ENCODE assay signal across 8 cellular contexts in genomic region chr20:64064145-64064698, GRCh38. TPM values are rescaled to one million over a fixed set of nuclear protein-coding genes. Genes with fewer than 3 reads are reported as not detected.
A peak's percentile ranks its signal among the peaks of the same experiment; 100 is the strongest.
DNase-seq lines count a peak whose midpoint lies in the region; ATAC-seq and TF ChIP-seq lines count a peak whose summit lies in the region.

No MANE protein-coding gene starts in this region.

- no peak for TF ChIP-seq POLR2A in body of pancreas (IDR thresholded peaks at IDR 0.05)
- no peak for TF ChIP-seq POLR2A in lower leg skin (IDR thresholded peaks at IDR 0.05)

- TF ChIP-seq CTCF in body of pancreas (IDR thresholded peaks at IDR 0.05) (no peak), lower leg skin (IDR thresholded peaks at IDR 0.05) (no peak)

- DNase-seq in AG08395 (ENCODE audit: low spot score) = peak; percentile 88
- peak in 3 of 4 donors; percentile 45 to 66 (median 48) for DNase-seq in body of pancreas
- no peak for DNase-seq in dedifferentiated amniotic fluid mesenchymal stem cell (ENCODE audit: extremely low spot score)
- DNase-seq in mucosa of gallbladder (ENCODE audit: low spot score) = no peak
- DNase-seq in lower leg skin (ENCODE audit: low spot score in 2 of 2) = no peak

- peak overlapping the region; percentile 92 for H3K4me3 ChIP-seq in HUES6 (ENCODE audit: low read depth, low read length)
- no peak overlapping the region for H3K4me3 ChIP-seq in body of pancreas
- H3K4me3 ChIP-seq in muscle layer of colon (ENCODE audit: low read depth in 1 of 2, low read length in 2 of 2) = peak overlapping the region in 1 of 2 donors; percentile 78
- no peak overlapping the region for H3K4me3 ChIP-seq in lower leg skin (ENCODE audit: low read depth, poor library complexity, severe bottlenecking)

- no peak for ATAC-seq in body of pancreas
- ATAC-seq in HG02678 (IDR thresholded peaks at IDR 0.05; ENCODE audit: unreplicated experiment) = no peak

- no peak overlapping the region for H3K27ac ChIP-seq in HUES6 (ENCODE audit: low read depth, low read length)
- no peak overlapping the region for H3K27ac ChIP-seq in body of pancreas
- peak overlapping the region; percentile 84 for H3K27ac ChIP-seq in muscle layer of colon (ENCODE audit: low read depth, low read length)

- H3K27me3 ChIP-seq in HUES6 (ENCODE audit: control insufficient read depth, insufficient read depth, low read length) (no peaks in the 10 kb centered on the region), body of pancreas (no peaks in the 10 kb centered on the region), muscle layer of colon (ENCODE audit: control insufficient read depth in 1 of 2, insufficient read depth in 2 of 2, low read length in 2 of 2) (no peaks in the 10 kb centered on the region)

- intact Hi-C loops in body of pancreas (cut with DNase I) (no loop called here), lower leg skin (cut with DNase I; ENCODE audit: low total_unique reads) (no loop called here)

- H3K4me1 ChIP-seq in HUES6 (ENCODE audit: control insufficient read depth, insufficient read depth, low read length) (peaks cover 24% of the 10 kb centered on the region), body of pancreas (peaks cover 28% of the 10 kb centered on the region), muscle layer of colon (ENCODE audit: insufficient read depth, low read length) (peaks cover 18% of the 10 kb centered on the region)

- no peaks in the 10 kb centered on the region for H3K36me3 ChIP-seq in HUES6 (ENCODE audit: control insufficient read depth, insufficient read depth, low read length)
- H3K36me3 ChIP-seq in body of pancreas (replicated peaks in 1 of 2; ENCODE audit: insufficient read depth in 1 of 2, low read depth in 2 of 2) = no peaks in the 10 kb centered on the region
- no peaks in the 10 kb centered on the region for H3K36me3 ChIP-seq in muscle layer of colon (ENCODE audit: insufficient read depth, low read length)

- 18 to 38% methylated on average over 3 to 12 of the region's 12 CpGs for WGBS in body of pancreas, 2 donors
- WGBS in lower leg skin, 2 donors = 31% methylated on average over 12 of the region's 12 CpGs

- H3K9ac ChIP-seq in HUES6 (ENCODE audit: low read length) = peak overlapping the region; percentile 4
- H3K9ac ChIP-seq in muscle layer of colon (ENCODE audit: low read length) = peak overlapping the region; percentile 41

- H3K9me3 ChIP-seq in HUES6 (ENCODE audit: control insufficient read depth, insufficient read depth, low read depth, low read length) (no peaks in the 10 kb centered on the region), body of pancreas (no peaks in the 10 kb centered on the region), muscle layer of colon (ENCODE audit: low read length) (no peaks in the 10 kb centered on the region)

RNA-seq across cellular contexts. Expression of gene TCEA2, which starts 1.2 kb away (rescaled TPM):
- total RNA-seq in body of pancreas (10 to 100 TPM; 16.6 to 17.5 TPM), mucosa of gallbladder (64.2 TPM), lower leg skin (10 to 100 TPM; 16.5 to 52.3 (median 22.8) TPM)

RNA-seq across cellular contexts. Expression of gene SOX18, which starts 14.8 kb away (rescaled TPM):
- total RNA-seq in body of pancreas = 10 to 100 TPM in 1 of 2 donors, 1 to 10 TPM in 1; 6.5 to 17.1 TPM
- total RNA-seq in mucosa of gallbladder = 30.1 TPM
- total RNA-seq in lower leg skin = 1 to 10 TPM; 1.1 to 7.3 (median 4.3) TPM

RNA-seq across cellular contexts. Expression of gene RGS19, which starts 15.1 kb away (rescaled TPM):
- total RNA-seq in body of pancreas (10 to 100 TPM in 1 of 2 donors, 1 to 10 TPM in 1; 9.1 to 14.5 TPM), mucosa of gallbladder (18.2 TPM), lower leg skin (10 to 100 TPM; 10.4 to 26.4 (median 16.6) TPM)

RNA-seq across cellular contexts. Expression of gene OPRL1, which starts 15.7 kb away (rescaled TPM):
- total RNA-seq in body of pancreas = 1 to 10 TPM; 1.0 to 2.6 TPM
- total RNA-seq in mucosa of gallbladder = 1.7 TPM
- under 1 TPM; 0.15 to 0.88 (median 0.28) TPM for total RNA-seq in lower leg skin

RNA-seq across cellular contexts. Expression of gene LKAAEAR1, which starts 20.0 kb away (rescaled TPM):
- total RNA-seq in body of pancreas = 1 to 10 TPM in 1 of 2 donors, not detected in 1; 3.9 TPM
- not detected for total RNA-seq in mucosa of gallbladder
- under 1 TPM in 1 of 4 donors, not detected in 3; 0.91 TPM for total RNA-seq in lower leg skin

Comparison
In these comparisons a context has a peak if more than half of its experiments do, and no peak if none do; other contexts are left out.
1. DNase-seq: peak in AG08395 (single experiment) and body of pancreas (3 of 4); none in dedifferentiated amniotic fluid mesenchymal stem cell (single experiment), mucosa of gallbladder (single experiment) and lower leg skin (0 of 2).